In genomic region chr13:111494641-111495040, GRCh38 we compare ENCODE assay signal across 35 cellular contexts.
"Had no signal": no experiment of that assay in that cellular context is flagged by ENCODE, and none has a peak within 500 bp of the region (broad histone marks: within the 10 kb centered on the region; RNA-seq: fewer than 3 reads in every experiment).

No MANE protein-coding gene starts in this region.

- H3K36me3 ChIP-seq: adrenal gland, breast epithelium, MG63, Peyer's patch had no signal

- DNase-seq: activated CD4-positive, alpha-beta memory T cell treated with anti-CD3 and anti-CD28 coated beads, Interleukin-2, amount 10 ng/mL, durations not matched to agents 7 days and 5 days; activated CD4-positive, alpha-beta T cell treated with anti-CD3 and anti-CD28 coated beads for 1 hour; activated CD4-positive, alpha-beta T cell treated with anti-CD3 and anti-CD28 coated beads for 48 hours; activated CD4-positive, CD25-positive, alpha-beta regulatory T cell; activated gamma-delta T cell treated with Interleukin-2 at 50 U/mL for 16 hours; activated naive CD4-positive, alpha-beta T cell treated with anti-CD3 and anti-CD28 coated beads for 36 hours; activated T-cell treated with anti-CD3 and anti-CD28 coated beads, Interleukin-2, amount 50 U/mL, for 72 hours; adrenal gland; body of pancreas; Kasumi-1; KG1; MG63; NCI-H1048; NCI-H1105 treated with DMSO at 0.1 percent for 48 hours; NCI-H1436; NCI-H1694; NCI-H1930; NCI-H2081 treated with DMSO at 0.1 percent for 48 hours; NCI-H345; NCI-H524 treated with DMSO at 0.1 percent for 48 hours; NK-92 treated with Interleukin-12 subunit alpha and Interleukin-12 subunit beta, amount 100 ng/mL, for 24 hours; PC-3; RPMI8226; SIG-M5; T-helper 2 cell; T-helper 9 cell had no signal

- H3K27ac Mint-ChIP-seq: activated CD4-positive, alpha-beta memory T cell treated with anti-CD3 and anti-CD28 coated beads, Interleukin-2, amount 10 ng/mL, durations not matched to agents 7 days and 5 days; activated naive CD4-positive, alpha-beta T cell treated with anti-CD3 and anti-CD28 coated beads for 36 hours; activated naive CD4-positive, alpha-beta T cell treated with anti-CD3 and anti-CD28 coated beads, Interleukin-2, amount 50 U/mL, for 72 hours; activated T-cell treated with anti-CD3 and anti-CD28 coated beads, Interleukin-2, amount 50 U/mL, for 72 hours; activated T-helper 17 cell treated with anti-CD3 and anti-CD28 coated beads, Interleukin-2, amount 50 U/mL, for 72 hours; T-cell had no signal

- H3K36me3 Mint-ChIP-seq: activated naive CD4-positive, alpha-beta T cell treated with anti-CD3 and anti-CD28 coated beads, Interleukin-2, amount 50 U/mL, for 72 hours; T-cell had no signal

- ATAC-seq: activated naive CD4-positive, alpha-beta T cell treated with anti-CD3 and anti-CD28 coated beads, Interleukin-2, amount 50 U/mL, for 72 hours; activated T-cell treated with anti-CD3 and anti-CD28 coated beads, Interleukin-2, amount 50 U/mL, for 72 hours; activated T-helper 17 cell treated with anti-CD3 and anti-CD28 coated beads, Interleukin-2, amount 50 U/mL, for 72 hours; body of pancreas; PC-3; Right ventricle myocardium inferior; SK-N-SH treated with all-trans-retinoic acid at 6 μM for 48 hours; T-cell had no signal

- H3K27me3 Mint-ChIP-seq: activated CD4-positive, alpha-beta memory T cell treated with anti-CD3 and anti-CD28 coated beads, Interleukin-2, amount 10 ng/mL, durations not matched to agents 7 days and 5 days; T-cell had no signal

- H3K9me3 Mint-ChIP-seq: activated CD4-positive, alpha-beta memory T cell treated with anti-CD3 and anti-CD28 coated beads, Interleukin-2, amount 10 ng/mL, durations not matched to agents 7 days and 5 days; activated naive CD4-positive, alpha-beta T cell treated with anti-CD3 and anti-CD28 coated beads, Interleukin-2, amount 50 U/mL, for 72 hours; activated T-cell treated with anti-CD3 and anti-CD28 coated beads, Interleukin-2, amount 50 U/mL, for 72 hours; activated T-helper 17 cell treated with anti-CD3 and anti-CD28 coated beads, Interleukin-2, amount 50 U/mL, for 72 hours had no signal

- H3K4me1 ChIP-seq: adrenal gland, body of pancreas, breast epithelium, Peyer's patch had no signal

- H3K9me3 ChIP-seq: adrenal gland, body of pancreas, breast epithelium, MG63, Peyer's patch had no signal

- FAIRE-seq: astrocyte had no signal

- H3K4me3 ChIP-seq: adrenal gland, body of pancreas, breast epithelium, MG63, Peyer's patch had no signal

- H3K4me3 Mint-ChIP-seq: activated CD4-positive, alpha-beta memory T cell treated with anti-CD3 and anti-CD28 coated beads, Interleukin-2, amount 10 ng/mL, durations not matched to agents 7 days and 5 days; activated naive CD4-positive, alpha-beta T cell treated with anti-CD3 and anti-CD28 coated beads for 36 hours; activated T-cell treated with anti-CD3 and anti-CD28 coated beads, Interleukin-2, amount 50 U/mL, for 72 hours; activated T-helper 17 cell treated with anti-CD3 and anti-CD28 coated beads, Interleukin-2, amount 50 U/mL, for 72 hours; T-cell had no signal

- H3K4me1 Mint-ChIP-seq: activated CD4-positive, alpha-beta memory T cell treated with anti-CD3 and anti-CD28 coated beads, Interleukin-2, amount 10 ng/mL, durations not matched to agents 7 days and 5 days; activated T-helper 17 cell treated with anti-CD3 and anti-CD28 coated beads, Interleukin-2, amount 50 U/mL, for 72 hours; T-cell had no signal

- H3K27ac ChIP-seq: adrenal gland, body of pancreas, breast epithelium, Peyer's patch, VCaP had no signal

- H3K27me3 ChIP-seq: adrenal gland, body of pancreas, breast epithelium, MG63, Peyer's patch had no signal
